1 cellular context compared by ENCODE assay signal in the genomic region with DNA sequence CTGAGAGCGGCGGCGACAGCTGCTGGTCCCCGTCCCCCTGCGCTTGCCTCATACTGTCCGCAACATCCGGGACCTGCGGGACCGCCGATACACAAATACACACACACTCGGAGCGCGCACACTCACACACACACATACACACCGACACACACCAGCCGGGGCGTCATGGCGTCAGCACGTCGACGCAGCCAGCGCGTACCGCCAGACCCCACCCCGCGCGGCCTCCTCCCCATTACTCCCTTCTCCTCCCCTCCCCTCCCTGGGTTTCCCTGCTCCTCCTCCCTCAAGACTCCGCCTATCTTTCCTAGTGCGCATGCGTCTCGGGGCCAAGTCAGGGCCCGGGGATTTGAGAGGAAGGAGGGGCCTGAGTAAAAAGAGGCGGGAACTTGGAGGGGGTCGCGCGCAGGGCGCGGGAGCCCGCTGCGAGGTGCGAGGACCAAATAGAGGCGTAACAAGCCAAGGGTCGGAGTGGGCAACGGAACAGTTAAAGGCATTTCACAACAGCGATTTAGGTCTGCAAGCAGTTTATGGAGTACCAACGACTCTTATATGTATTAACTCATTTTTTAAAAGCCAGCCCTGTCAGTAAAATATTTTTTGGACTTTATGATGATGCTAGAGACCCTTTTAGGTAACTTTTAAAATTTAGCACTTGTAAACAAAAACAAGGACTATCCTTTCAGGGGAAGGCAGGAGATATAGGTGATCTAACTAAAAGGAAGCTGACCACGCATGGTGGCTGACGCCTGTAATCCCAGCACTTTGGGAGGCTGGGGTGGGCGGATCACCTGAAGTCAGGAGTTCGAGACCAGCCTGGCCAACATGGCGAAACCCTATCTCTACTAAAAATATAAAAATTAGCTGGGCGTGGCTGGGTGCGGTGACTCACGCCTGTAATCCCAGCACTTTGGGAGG.
TF ChIP-seq lines count a peak whose summit lies in the region.

TSS of gene SPOP (minus strand) at position 165 of the 915 bp plus-strand sequence. CDS start 55,287 bp downstream, outside the sequence.

TF ChIP-seq in GM23338, 12 proteins besides CTCF, POLR2A, EP300 and RAD21:
- TF ChIP-seq JUNB (IDR thresholded peaks at IDR 0.05; ENCODE audit: unreplicated experiment) (no peak), ZNF114 (CRISPR knock-in tag; IDR thresholded peaks at IDR 0.05) (peak; percentile 71; the same call in 1 of the 2 replicates), CREB1 (CRISPR knock-in tag; IDR thresholded peaks at IDR 0.05; ENCODE audit: low read depth) (peak; percentile 92), EZH2 (IDR thresholded peaks at IDR 0.05; ENCODE audit: low read depth, unreplicated experiment) (no peak), POLR2AphosphoS5 (IDR thresholded peaks at IDR 0.05; ENCODE audit: low read depth) (peak; percentile 45), ETS1 (IDR thresholded peaks at IDR 0.05) (no peak), EZH2phosphoT487 (IDR thresholded peaks at IDR 0.05; ENCODE audit: unreplicated experiment) (no peak), REST (IDR thresholded peaks at IDR 0.05; ENCODE audit: unreplicated experiment) (no peak), NANOG (IDR thresholded peaks at IDR 0.05; ENCODE audit: borderline replicate concordance) (no peak), ZNF331 (CRISPR knock-in tag; IDR thresholded peaks at IDR 0.05; ENCODE audit: low read depth) (peak; percentile 21; the same call in 1 of the 2 replicates)
- TF ChIP-seq, protein P1, sequence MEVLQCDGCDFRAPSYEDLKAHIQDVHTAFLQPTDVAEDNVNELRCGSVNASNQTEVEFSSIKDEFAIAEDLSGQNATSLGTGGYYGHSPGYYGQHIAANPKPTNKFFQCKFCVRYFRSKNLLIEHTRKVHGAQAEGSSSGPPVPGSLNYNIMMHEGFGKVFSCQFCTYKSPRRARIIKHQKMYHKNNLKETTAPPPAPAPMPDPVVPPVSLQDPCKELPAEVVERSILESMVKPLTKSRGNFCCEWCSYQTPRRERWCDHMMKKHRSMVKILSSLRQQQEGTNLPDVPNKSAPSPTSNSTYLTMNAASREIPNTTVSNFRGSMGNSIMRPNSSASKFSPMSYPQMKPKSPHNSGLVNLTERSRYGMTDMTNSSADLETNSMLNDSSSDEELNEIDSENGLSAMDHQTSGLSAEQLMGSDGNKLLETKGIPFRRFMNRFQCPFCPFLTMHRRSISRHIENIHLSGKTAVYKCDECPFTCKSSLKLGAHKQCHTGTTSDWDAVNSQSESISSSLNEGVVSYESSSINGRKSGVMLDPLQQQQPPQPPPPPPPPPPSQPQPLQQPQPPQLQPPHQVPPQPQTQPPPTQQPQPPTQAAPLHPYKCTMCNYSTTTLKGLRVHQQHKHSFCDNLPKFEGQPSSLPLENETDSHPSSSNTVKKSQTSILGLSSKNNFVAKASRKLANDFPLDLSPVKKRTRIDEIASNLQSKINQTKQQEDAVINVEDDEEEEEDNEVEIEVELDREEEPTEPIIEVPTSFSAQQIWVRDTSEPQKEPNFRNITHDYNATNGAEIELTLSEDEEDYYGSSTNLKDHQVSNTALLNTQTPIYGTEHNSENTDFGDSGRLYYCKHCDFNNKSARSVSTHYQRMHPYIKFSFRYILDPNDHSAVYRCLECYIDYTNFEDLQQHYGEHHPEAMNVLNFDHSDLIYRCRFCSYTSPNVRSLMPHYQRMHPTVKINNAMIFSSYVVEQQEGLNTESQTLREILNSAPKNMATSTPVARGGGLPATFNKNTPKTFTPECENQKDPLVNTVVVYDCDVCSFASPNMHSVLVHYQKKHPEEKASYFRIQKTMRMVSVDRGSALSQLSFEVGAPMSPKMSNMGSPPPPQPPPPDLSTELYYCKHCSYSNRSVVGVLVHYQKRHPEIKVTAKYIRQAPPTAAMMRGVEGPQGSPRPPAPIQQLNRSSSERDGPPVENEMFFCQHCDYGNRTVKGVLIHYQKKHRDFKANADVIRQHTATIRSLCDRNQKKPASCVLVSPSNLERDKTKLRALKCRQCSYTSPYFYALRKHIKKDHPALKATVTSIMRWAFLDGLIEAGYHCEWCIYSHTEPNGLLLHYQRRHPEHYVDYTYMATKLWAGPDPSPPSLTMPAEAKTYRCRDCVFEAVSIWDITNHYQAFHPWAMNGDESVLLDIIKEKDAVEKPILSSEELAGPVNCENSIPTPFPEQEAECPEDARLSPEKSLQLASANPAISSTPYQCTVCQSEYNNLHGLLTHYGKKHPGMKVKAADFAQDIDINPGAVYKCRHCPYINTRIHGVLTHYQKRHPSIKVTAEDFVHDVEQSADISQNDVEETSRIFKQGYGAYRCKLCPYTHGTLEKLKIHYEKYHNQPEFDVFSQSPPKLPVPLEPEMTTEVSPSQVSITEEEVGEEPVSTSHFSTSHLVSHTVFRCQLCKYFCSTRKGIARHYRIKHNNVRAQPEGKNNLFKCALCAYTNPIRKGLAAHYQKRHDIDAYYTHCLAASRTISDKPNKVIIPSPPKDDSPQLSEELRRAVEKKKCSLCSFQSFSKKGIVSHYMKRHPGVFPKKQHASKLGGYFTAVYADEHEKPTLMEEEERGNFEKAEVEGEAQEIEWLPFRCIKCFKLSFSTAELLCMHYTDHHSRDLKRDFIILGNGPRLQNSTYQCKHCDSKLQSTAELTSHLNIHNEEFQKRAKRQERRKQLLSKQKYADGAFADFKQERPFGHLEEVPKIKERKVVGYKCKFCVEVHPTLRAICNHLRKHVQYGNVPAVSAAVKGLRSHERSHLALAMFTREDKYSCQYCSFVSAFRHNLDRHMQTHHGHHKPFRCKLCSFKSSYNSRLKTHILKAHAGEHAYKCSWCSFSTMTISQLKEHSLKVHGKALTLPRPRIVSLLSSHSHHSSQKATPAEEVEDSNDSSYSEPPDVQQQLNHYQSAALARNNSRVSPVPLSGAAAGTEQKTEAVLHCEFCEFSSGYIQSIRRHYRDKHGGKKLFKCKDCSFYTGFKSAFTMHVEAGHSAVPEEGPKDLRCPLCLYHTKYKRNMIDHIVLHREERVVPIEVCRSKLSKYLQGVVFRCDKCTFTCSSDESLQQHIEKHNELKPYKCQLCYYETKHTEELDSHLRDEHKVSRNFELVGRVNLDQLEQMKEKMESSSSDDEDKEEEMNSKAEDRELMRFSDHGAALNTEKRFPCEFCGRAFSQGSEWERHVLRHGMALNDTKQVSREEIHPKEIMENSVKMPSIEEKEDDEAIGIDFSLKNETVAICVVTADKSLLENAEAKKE (CRISPR knock-in tag; IDR thresholded peaks at IDR 0.05) = no peak
